11 cellular contexts compared by ENCODE assay signal in the genomic region with DNA sequence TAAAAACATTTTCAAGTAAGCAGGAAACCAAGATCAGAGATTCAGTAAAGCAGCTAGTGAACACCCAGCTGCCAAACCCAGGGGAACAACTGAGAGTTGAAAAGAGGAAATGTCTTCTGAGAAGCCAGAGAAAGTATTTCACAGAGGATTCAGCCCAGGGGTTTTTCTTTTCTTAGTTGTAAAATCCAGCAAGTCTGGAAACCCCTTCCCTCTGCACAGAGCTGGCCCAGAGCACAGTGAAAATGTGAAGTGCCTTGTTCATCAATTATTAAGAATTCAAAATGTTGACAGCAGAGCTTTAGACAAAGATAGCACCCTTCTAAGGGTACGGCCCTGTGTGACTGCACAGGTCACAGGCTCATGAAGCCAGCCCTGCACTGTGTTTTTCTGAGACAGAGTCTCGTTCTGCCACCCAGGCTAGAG. TPM values are rescaled to one million over a fixed set of nuclear protein-coding genes. Genes with fewer than 3 reads are reported as not detected.
DNase-seq lines count a peak whose midpoint lies in the region; ATAC-seq and TF ChIP-seq lines count a peak whose summit lies in the region.
"Had no signal": no experiment of that assay in that cellular context is flagged by ENCODE, and none has a peak within 500 bp of the region (broad histone marks: within the 10 kb centered on the region; RNA-seq: fewer than 3 reads in every experiment).

No MANE protein-coding gene starts in this region.

- no peaks in the 10 kb centered on the region for H3K27me3 ChIP-seq in DOHH2 (ENCODE audit: control insufficient read depth, low read length)

- H3K27ac Mint-ChIP-seq in activated naive CD4-positive, alpha-beta T cell treated with anti-CD3 and anti-CD28 coated beads, Interleukin-2, amount 50 U/mL, for 72 hours: no peak overlapping the region

- H3K9me2 ChIP-seq in DOHH2 (replicated peaks; ENCODE audit: control insufficient read depth, low read length): no peaks in the 10 kb centered on the region

- H3K9me3 ChIP-seq in DOHH2 (ENCODE audit: control insufficient read depth, insufficient read depth, low read length): peaks cover 12% of the 10 kb centered on the region; the same call in 1 of the 2 replicates
- H3K9me3 ChIP-seq: suprapubic skin had no signal

- peaks cover 28% of the 10 kb centered on the region for H3F3A ChIP-seq in DOHH2 (ENCODE audit: control insufficient read depth, insufficient read depth)

- peak overlapping the region; percentile 71 for H3K27ac ChIP-seq in DOHH2 (ENCODE audit: low read depth, low read length)
- H3K27ac ChIP-seq: suprapubic skin had no signal

- no peak for DNase-seq in activated naive CD4-positive, alpha-beta T cell treated with anti-CD3 and anti-CD28 coated beads, Interleukin-2, amount 50 U/mL, for 72 hours (ENCODE audit: low spot score in 2 of 2)
- no peak for DNase-seq in OCI-M2 (lab: John Stamatoyannopoulos, UW; ENCODE audit: unreplicated experiment)
- DNase-seq in occipital lobe (lab: John Stamatoyannopoulos, UW): no peak
- DNase-seq in activated CD8-positive, alpha-beta memory T cell treated with anti-CD3 and anti-CD28 coated beads for 24 hours: no peak
- DNase-seq: IMR-90, midbrain had no signal

- peaks cover 75% of the 10 kb centered on the region for H3K36me3 ChIP-seq in DOHH2 (ENCODE audit: control insufficient read depth, low read length)
- H3K36me3 ChIP-seq: suprapubic skin had no signal

- H3K9me3 Mint-ChIP-seq in activated naive CD4-positive, alpha-beta T cell treated with anti-CD3 and anti-CD28 coated beads, Interleukin-2, amount 50 U/mL, for 72 hours: peaks cover 0 to 17% of the 10 kb centered on the region in 2 donors

- H3K4me2 ChIP-seq in DOHH2 (ENCODE audit: low read length): peak overlapping the region; percentile 45

- peaks cover 0 to 24% of the 10 kb centered on the region in 2 donors for H3K36me3 Mint-ChIP-seq in activated naive CD4-positive, alpha-beta T cell treated with anti-CD3 and anti-CD28 coated beads, Interleukin-2, amount 50 U/mL, for 72 hours

- ATAC-seq in GM19397 (IDR thresholded peaks at IDR 0.05; ENCODE audit: unreplicated experiment) (peak; percentile 84), HG03342 (IDR thresholded peaks at IDR 0.05; ENCODE audit: unreplicated experiment) (peak; percentile 84), HG03439 (IDR thresholded peaks at IDR 0.05; ENCODE audit: unreplicated experiment) (no peak)
- ATAC-seq in activated naive CD4-positive, alpha-beta T cell treated with anti-CD3 and anti-CD28 coated beads, Interleukin-2, amount 50 U/mL, for 72 hours: peak; percentile 16 to 53

- no peak for TF ChIP-seq CTCF in DOHH2 (IDR thresholded peaks at IDR 0.05; ENCODE audit: low read depth, low read length, poor library complexity, severe bottlenecking)

- H3K4me3 ChIP-seq in DOHH2 (ENCODE audit: low read length): peak overlapping the region; percentile 27
- H3K4me3 ChIP-seq: suprapubic skin had no signal

- peaks cover 15% of the 10 kb centered on the region for H3K79me2 ChIP-seq in DOHH2 (ENCODE audit: control insufficient read depth, low read length)

- H3K4me1 ChIP-seq in DOHH2 (ENCODE audit: control insufficient read depth, low read length): peaks cover 67% of the 10 kb centered on the region
- H3K4me1 ChIP-seq: suprapubic skin had no signal

- H4K20me1 ChIP-seq in DOHH2 (ENCODE audit: control insufficient read depth, insufficient read depth, low read depth, low read length): peaks cover 9% of the 10 kb centered on the region

RNA-seq across cellular contexts. Expression of gene AFF3, which starts 28.4 kb away (rescaled TPM):
- total RNA-seq in activated naive CD4-positive, alpha-beta T cell treated with anti-CD3 and anti-CD28 coated beads, Interleukin-2, amount 50 U/mL, for 72 hours: 1 to 10 TPM; 1.5 to 5.2 TPM
- total RNA-seq in occipital lobe: 105 TPM

Comparison
In these comparisons a context has a peak if more than half of its experiments do, and no peak if none do; other contexts are left out.
1. RNA of gene AFF3, which starts 28.4 kb away (total RNA-seq): 105 TPM in occipital lobe (single experiment); 1.5 to 5.2 TPM in activated naive CD4-positive, alpha-beta T cell treated with anti-CD3 and anti-CD28 coated beads, Interleukin-2, amount 50 U/mL, for 72 hours; every median in the first group is over 10 times any median in the second.